In genomic region chr7:92836489-92837213, GRCh38 we compare ENCODE assay signal across 1 cellular context.
TF ChIP-seq lines count a peak whose summit lies in the region.

Gene CDK6 (minus strand): TSS chr7:92836573. CDS start chr7:92833323, 3,250 bp downstream.

TF ChIP-seq in HepG2, 621 proteins besides CTCF, POLR2A, EP300 and RAD21 (continued from another document and continues in another):
- TF ChIP-seq HNF4G (IDR thresholded peaks at IDR 0.05; ENCODE audit: borderline replicate concordance, low read depth, low read length) (no peak), HNF4G (CRISPR knock-in tag; IDR thresholded peaks at IDR 0.05; ENCODE audit: borderline replicate concordance, low read depth) (no peak), DNMT1 (CRISPR knock-in tag; IDR thresholded peaks at IDR 0.05) (no peak), BCL6 (CRISPR knock-in tag; IDR thresholded peaks at IDR 0.05) (0 out of 2 replicates have a peak, but pooled peaks have one; percentile 3), ARID3A (IDR thresholded peaks at IDR 0.05; ENCODE audit: low read depth, low read length) (no peak), RELA (CRISPR knock-in tag; IDR thresholded peaks at IDR 0.05) (no peak), ZNF784 (CRISPR knock-in tag; IDR thresholded peaks at IDR 0.05; ENCODE audit: borderline replicate concordance) (no peak), ZBTB14 (CRISPR knock-in tag; IDR thresholded peaks at IDR 0.05) (no peak), ZNF44 (CRISPR knock-in tag; IDR thresholded peaks at IDR 0.05) (no peak), ZNF746 (CRISPR knock-in tag; IDR thresholded peaks at IDR 0.05) (no peak), DMAP1 (CRISPR knock-in tag; IDR thresholded peaks at IDR 0.05) (no peak), ZIK1 (CRISPR knock-in tag; IDR thresholded peaks at IDR 0.05; ENCODE audit: borderline replicate concordance, low read depth) (no peak), NFIC (IDR thresholded peaks at IDR 0.05; ENCODE audit: low read length) (no peak), HCFC1 (IDR thresholded peaks at IDR 0.05; ENCODE audit: low read depth, low read length) (no peak), ZNF782 (CRISPR knock-in tag; IDR thresholded peaks at IDR 0.05; ENCODE audit: borderline replicate concordance) (no peak), ZNF574 (CRISPR knock-in tag; IDR thresholded peaks at IDR 0.05) (peak; percentile 36; the same call in 1 of the 2 replicates), BHLHE40 (IDR thresholded peaks at IDR 0.05; ENCODE audit: low read length) (peak; percentile 64; the same call in 1 of the 2 replicates), POGK (CRISPR knock-in tag; conservative IDR thresholded peaks at IDR 0.05) (0 out of 2 replicates have a peak, but pooled peaks have one; percentile 18), ZNF629 (CRISPR knock-in tag; conservative IDR thresholded peaks at IDR 0.05) (no peak), MAFG (CRISPR knock-in tag; IDR thresholded peaks at IDR 0.05) (no peak), ZNF354B (CRISPR knock-in tag; IDR thresholded peaks at IDR 0.05) (no peak), MIER2 (CRISPR knock-in tag; IDR thresholded peaks at IDR 0.05) (no peak), YEATS4 (CRISPR knock-in tag; IDR thresholded peaks at IDR 0.05; ENCODE audit: borderline replicate concordance) (peak; percentile 16; the same call in 1 of the 2 replicates), GABPB1 (CRISPR knock-in tag; IDR thresholded peaks at IDR 0.05) (peak; percentile 23; the same call in 1 of the 2 replicates), ZFX (CRISPR knock-in tag; IDR thresholded peaks at IDR 0.05; ENCODE audit: low read depth) (peak; percentile 72), HOXA7 (CRISPR knock-in tag; IDR thresholded peaks at IDR 0.05) (no peak), ARNT2 (CRISPR knock-in tag; IDR thresholded peaks at IDR 0.05; ENCODE audit: low read depth) (no peak), ZNF329 (CRISPR knock-in tag; IDR thresholded peaks at IDR 0.05; ENCODE audit: low read depth) (no peak), AKAP8 (CRISPR knock-in tag; IDR thresholded peaks at IDR 0.05) (no peak), TARDBP (CRISPR knock-in tag; IDR thresholded peaks at IDR 0.05) (no peak), ZNF605 (CRISPR knock-in tag; IDR thresholded peaks at IDR 0.05) (no peak), NONO (IDR thresholded peaks at IDR 0.05) (no peak), NONO (CRISPR knock-in tag; conservative IDR thresholded peaks at IDR 0.05) (peak; percentile 60; the same call in 1 of the 2 replicates), JDP2 (CRISPR knock-in tag; IDR thresholded peaks at IDR 0.05; ENCODE audit: borderline replicate concordance) (no peak), PHF5A (CRISPR knock-in tag; IDR thresholded peaks at IDR 0.05; ENCODE audit: low read depth, unreplicated experiment) (no peak), ZNF430 (CRISPR knock-in tag; IDR thresholded peaks at IDR 0.05) (no peak), ATF3 (CRISPR knock-in tag; IDR thresholded peaks at IDR 0.05) (no peak), HOXA5 (CRISPR knock-in tag; IDR thresholded peaks at IDR 0.05) (0 out of 2 replicates have a peak, but pooled peaks have one; percentile 37), POGZ (CRISPR knock-in tag; IDR thresholded peaks at IDR 0.05) (peak; percentile 20; the same call in 1 of the 2 replicates), ZNF318 (CRISPR knock-in tag; IDR thresholded peaks at IDR 0.05) (no peak), PITX1 (CRISPR knock-in tag; IDR thresholded peaks at IDR 0.05) (no peak), GLMP (CRISPR knock-in tag; IDR thresholded peaks at IDR 0.05; ENCODE audit: borderline replicate concordance) (no peak), TBX3 (IDR thresholded peaks at IDR 0.05; ENCODE audit: borderline replicate concordance) (no peak)
- TF ChIP-seq, protein P1, sequence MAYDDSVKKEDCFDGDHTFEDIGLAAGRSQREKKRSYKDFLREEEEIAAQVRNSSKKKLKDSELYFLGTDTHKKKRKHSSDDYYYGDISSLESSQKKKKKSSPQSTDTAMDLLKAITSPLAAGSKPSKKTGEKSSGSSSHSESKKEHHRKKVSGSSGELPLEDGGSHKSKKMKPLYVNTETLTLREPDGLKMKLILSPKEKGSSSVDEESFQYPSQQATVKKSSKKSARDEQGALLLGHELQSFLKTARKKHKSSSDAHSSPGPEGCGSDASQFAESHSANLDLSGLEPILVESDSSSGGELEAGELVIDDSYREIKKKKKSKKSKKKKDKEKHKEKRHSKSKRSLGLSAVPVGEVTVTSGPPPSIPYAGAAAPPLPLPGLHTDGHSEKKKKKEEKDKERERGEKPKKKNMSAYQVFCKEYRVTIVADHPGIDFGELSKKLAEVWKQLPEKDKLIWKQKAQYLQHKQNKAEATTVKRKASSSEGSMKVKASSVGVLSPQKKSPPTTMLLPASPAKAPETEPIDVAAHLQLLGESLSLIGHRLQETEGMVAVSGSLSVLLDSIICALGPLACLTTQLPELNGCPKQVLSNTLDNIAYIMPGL (CRISPR knock-in tag; IDR thresholded peaks at IDR 0.05; ENCODE audit: borderline replicate concordance in 1 of 2, low read depth in 1 of 2): no peak; a peak in 2 of 4 replicates
